ENCODE assay signal across 14 cellular contexts in genomic region chr12:915090-915489, GRCh38. TPM values are rescaled to one million over a fixed set of nuclear protein-coding genes. Genes with fewer than 3 reads are reported as not detected.
A peak's percentile ranks its signal among the peaks of the same experiment; 100 is the strongest.
DNase-seq lines count a peak whose midpoint lies in the region; ATAC-seq and TF ChIP-seq lines count a peak whose summit lies in the region.
"Had no signal": no experiment of that assay in that cellular context is flagged by ENCODE, and none has a peak within 500 bp of the region (broad histone marks: within the 10 kb centered on the region; RNA-seq: fewer than 3 reads in every experiment).

No MANE protein-coding gene starts in this region.

- peaks cover 31% of the 10 kb centered on the region for H3K4me1 Mint-ChIP-seq in activated CD8-positive, alpha-beta T cell treated with anti-CD3 and anti-CD28 coated beads, Interleukin-2, amount 10 ng/mL, durations not matched to agents 7 days and 5 days (ENCODE audit: low read depth)
- peaks cover 13 to 25% (median 14%) of the 10 kb centered on the region in 3 donors for H3K4me1 Mint-ChIP-seq in naive B cell
- H3K4me1 Mint-ChIP-seq in activated T-helper 1 cell treated with anti-CD3 and anti-CD28 coated beads, Interleukin-12 subunit alpha, Interleukin-12 subunit beta, Interleukin-2, Interleukin-4 antibody, amounts not matched to agents 30 ng/mL and 10 ng/mL and 1 ng/mL, durations not matched to agents 14 hours and 24 hours and 36 hours (ENCODE audit: low read depth) = peaks cover 18% of the 10 kb centered on the region

- TF ChIP-seq CTCF in DND-41 (IDR thresholded peaks at IDR 0.05; ENCODE audit: borderline replicate concordance, extremely low read depth, low read length, poor library complexity, severe bottlenecking) (no peak), GM13976 (IDR thresholded peaks at IDR 0.05; ENCODE audit: borderline replicate concordance, control extremely low read depth, extremely low read depth, insufficient read depth, missing control alignments) (no peak)

- H3K27ac ChIP-seq in DND-41 (ENCODE audit: low read length) (peak overlapping the region; percentile 68), HUES64 (ENCODE audit: low read depth, low read length) (peak overlapping the region; percentile 13; the same call in 1 of the 2 replicates)
- H3K27ac ChIP-seq: body of pancreas, thoracic aorta had no signal

- CTCF ChIA-PET in activated CD8-positive, alpha-beta T cell treated with anti-CD3 and anti-CD28 coated beads, Interleukin-2, amount 10 ng/mL, durations not matched to agents 7 days and 5 days (lab: Charles Lee) = interaction anchor here (0.9 to 1.2 kb wide), 3 partner anchors 34 to 178 kb away, joined by 4 read pairs; partner anchors contain the start of gene RAD52

- H3K9me3 Mint-ChIP-seq in activated CD8-positive, alpha-beta T cell treated with anti-CD3 and anti-CD28 coated beads, Interleukin-2, amount 10 ng/mL, durations not matched to agents 7 days and 5 days (ENCODE audit: insufficient read depth) = no peaks in the 10 kb centered on the region
- no peaks in the 10 kb centered on the region for H3K9me3 Mint-ChIP-seq in naive B cell
- no peaks in the 10 kb centered on the region for H3K9me3 Mint-ChIP-seq in activated T-helper 1 cell treated with anti-CD3 and anti-CD28 coated beads, Interleukin-12 subunit alpha, Interleukin-12 subunit beta, Interleukin-2, Interleukin-4 antibody, amounts not matched to agents 30 ng/mL and 10 ng/mL and 1 ng/mL, durations not matched to agents 14 hours and 24 hours and 36 hours

- in situ Hi-C loops in GM13976 (cut with MboI; ENCODE audit: low sequenced_read_pairs, unreplicated experiment) = no loop called here

- POLR2A ChIA-PET in activated CD8-positive, alpha-beta T cell treated with anti-CD3 and anti-CD28 coated beads, Interleukin-2, amount 10 ng/mL, durations not matched to agents 7 days and 5 days (lab: Charles Lee) = interaction anchor here (0.7 to 0.8 kb wide), 2 partner anchors 34 to 160 kb away, joined by 3 to 4 read pairs; partner anchors contain the start of gene RAD52

- H3K27ac Mint-ChIP-seq in activated CD8-positive, alpha-beta T cell treated with anti-CD3 and anti-CD28 coated beads, Interleukin-2, amount 10 ng/mL, durations not matched to agents 7 days and 5 days = peak overlapping the region; percentile 81
- H3K27ac Mint-ChIP-seq in naive B cell = peak overlapping the region in 5 of 6 donors; percentile 7 to 75 (median 70)
- no peak overlapping the region for H3K27ac Mint-ChIP-seq in activated T-helper 1 cell treated with anti-CD3 and anti-CD28 coated beads, Interleukin-12 subunit alpha, Interleukin-12 subunit beta, Interleukin-2, Interleukin-4 antibody, amounts not matched to agents 30 ng/mL and 10 ng/mL and 1 ng/mL, durations not matched to agents 14 hours and 24 hours and 36 hours

- H2AFZ ChIP-seq in DND-41 (ENCODE audit: low read depth, low read length) = no peak overlapping the region

- H3K4me1 ChIP-seq in DND-41 (ENCODE audit: insufficient read depth, low read length) (peaks cover 17% of the 10 kb centered on the region), HUES64 (ENCODE audit: insufficient read depth, low read length) (0 out of 2 replicates have a peak, but pooled peaks cover 5% of the 10 kb centered on the region)
- H3K4me1 ChIP-seq: Caco-2 had no signal

- no peak overlapping the region for H3K4me3 ChIP-seq in DND-41 (ENCODE audit: low read depth in 1 of 2, low read length in 2 of 2)
- H3K4me3 ChIP-seq in HUES64 (ENCODE audit: low read length) = no peak overlapping the region
- H3K4me3 ChIP-seq: body of pancreas, thoracic aorta had no signal

- H4K20me1 ChIP-seq in DND-41 (ENCODE audit: insufficient read depth, low read length) = peaks cover 3% of the 10 kb centered on the region; the same call in 1 of the 2 replicates

- H3K9me3 ChIP-seq in DND-41 (ENCODE audit: insufficient read depth, low read length, severe bottlenecking) (no peaks in the 10 kb centered on the region), HUES64 (ENCODE audit: insufficient read depth, low read depth, low read length) (no peaks in the 10 kb centered on the region)
- H3K9me3 ChIP-seq: body of pancreas, Caco-2, thoracic aorta had no signal

- H3K36me3 ChIP-seq in DND-41 (ENCODE audit: insufficient read depth, low read length) (peaks cover 86% of the 10 kb centered on the region), HUES64 (ENCODE audit: insufficient read depth, low read length) (peaks cover 88% of the 10 kb centered on the region)

- H3K79me2 ChIP-seq in DND-41 (ENCODE audit: insufficient read depth, low read length) = peaks cover 11% of the 10 kb centered on the region; the same call in 1 of the 2 replicates

- H3K4me2 ChIP-seq in DND-41 (ENCODE audit: insufficient read depth, low read length) = no peak overlapping the region

- 71% methylated on average over 4 of the region's 5 CpGs for WGBS in HUES64

- DNase-seq in DND-41 (peak; percentile 22), naive B cell (no peak), NCI-H345 (lab: John Stamatoyannopoulos, UW) (no peak), NCI-H510A treated with DMSO at 0.1 percent for 48 hours (lab: John Stamatoyannopoulos, UW) (no peak), GM13976 (ENCODE audit: low spot score) (no peak)
- peak; percentile 30 for DNase-seq in activated CD8-positive, alpha-beta T cell treated with anti-CD3 and anti-CD28 coated beads, Interleukin-2, amount 10 ng/mL, durations not matched to agents 7 days and 5 days
- no peak for DNase-seq in activated T-helper 1 cell treated with anti-CD3 and anti-CD28 coated beads, Interleukin-12 subunit alpha, Interleukin-12 subunit beta, Interleukin-2, Interleukin-4 antibody, amounts not matched to agents 30 ng/mL and 10 ng/mL and 1 ng/mL, durations not matched to agents 14 hours and 24 hours and 36 hours (ENCODE audit: low spot score)
- DNase-seq: body of pancreas, Caco-2, GOT3, NCI-H1930, retina had no signal

- H3K36me3 Mint-ChIP-seq in activated CD8-positive, alpha-beta T cell treated with anti-CD3 and anti-CD28 coated beads, Interleukin-2, amount 10 ng/mL, durations not matched to agents 7 days and 5 days (ENCODE audit: low read depth) = peaks cover 69% of the 10 kb centered on the region
- peaks cover 0 to 17% of the 10 kb centered on the region in 2 donors for H3K36me3 Mint-ChIP-seq in naive B cell
- peaks cover 33% of the 10 kb centered on the region for H3K36me3 Mint-ChIP-seq in activated T-helper 1 cell treated with anti-CD3 and anti-CD28 coated beads, Interleukin-12 subunit alpha, Interleukin-12 subunit beta, Interleukin-2, Interleukin-4 antibody, amounts not matched to agents 30 ng/mL and 10 ng/mL and 1 ng/mL, durations not matched to agents 14 hours and 24 hours and 36 hours (ENCODE audit: low read depth)

- H3K9ac ChIP-seq in DND-41 (ENCODE audit: low read depth, low read length) (no peak overlapping the region; the same call in 1 of the 2 replicates), HUES64 (ENCODE audit: low read depth, low read length) (no peak overlapping the region)

- no peaks in the 10 kb centered on the region for H3K27me3 ChIP-seq in DND-41 (ENCODE audit: insufficient read depth, low read length, poor library complexity)
- no peaks in the 10 kb centered on the region for H3K27me3 ChIP-seq in HUES64 (ENCODE audit: insufficient read depth, low read length)
- H3K27me3 ChIP-seq: body of pancreas had no signal

- no peak overlapping the region for H3K4me3 Mint-ChIP-seq in activated CD8-positive, alpha-beta T cell treated with anti-CD3 and anti-CD28 coated beads, Interleukin-2, amount 10 ng/mL, durations not matched to agents 7 days and 5 days
- H3K4me3 Mint-ChIP-seq in naive B cell = no peak overlapping the region
- no peak overlapping the region for H3K4me3 Mint-ChIP-seq in activated T-helper 1 cell treated with anti-CD3 and anti-CD28 coated beads, Interleukin-12 subunit alpha, Interleukin-12 subunit beta, Interleukin-2, Interleukin-4 antibody, amounts not matched to agents 30 ng/mL and 10 ng/mL and 1 ng/mL, durations not matched to agents 14 hours and 24 hours and 36 hours

- intact Hi-C loops in activated T-helper 1 cell treated with anti-CD3 and anti-CD28 coated beads, Interleukin-12 subunit alpha, Interleukin-12 subunit beta, Interleukin-2, Interleukin-4 antibody, amounts not matched to agents 30 ng/mL and 10 ng/mL and 1 ng/mL, durations not matched to agents 14 hours and 24 hours and 36 hours (cut with micrococcal nuclease) = no loop called here

- H3K27me3 Mint-ChIP-seq in activated CD8-positive, alpha-beta T cell treated with anti-CD3 and anti-CD28 coated beads, Interleukin-2, amount 10 ng/mL, durations not matched to agents 7 days and 5 days (ENCODE audit: low read depth) = no peaks in the 10 kb centered on the region
- H3K27me3 Mint-ChIP-seq in naive B cell = no peaks in the 10 kb centered on the region
- H3K27me3 Mint-ChIP-seq in activated T-helper 1 cell treated with anti-CD3 and anti-CD28 coated beads, Interleukin-12 subunit alpha, Interleukin-12 subunit beta, Interleukin-2, Interleukin-4 antibody, amounts not matched to agents 30 ng/mL and 10 ng/mL and 1 ng/mL, durations not matched to agents 14 hours and 24 hours and 36 hours (ENCODE audit: insufficient read depth) = no peaks in the 10 kb centered on the region

- ATAC-seq in DND-41 (ENCODE audit: insufficient read depth, low read depth) = peak; percentile 83
- ATAC-seq in activated CD8-positive, alpha-beta T cell treated with anti-CD3 and anti-CD28 coated beads, Interleukin-2, amount 10 ng/mL, durations not matched to agents 7 days and 5 days = peak; percentile 59
- ATAC-seq in naive B cell (ENCODE audit: low read depth in 2 of 2) = peak in 1 of 2 donors; percentile 18
- ATAC-seq: body of pancreas had no signal

RNA-seq across cellular contexts. Expression of gene RAD52, which starts 34.4 kb away (rescaled TPM):
- 9.0 TPM for polyA plus RNA-seq in HUES64 (2013, experiment 1 of 2)
- 12.2 TPM for polyA plus RNA-seq in HUES64 (2013, experiment 2 of 2)
- 10 to 100 TPM; 19.3 to 20.9 TPM for total RNA-seq in activated CD8-positive, alpha-beta T cell treated with anti-CD3 and anti-CD28 coated beads, Interleukin-2, amount 10 ng/mL, durations not matched to agents 7 days and 5 days
- polyA plus RNA-seq in naive B cell (ENCODE audit: low read depth in 6 of 6) = 10 to 100 TPM in 1 of 6 donors, 1 to 10 TPM in 4, under 1 TPM in 1; 0.09 to 13.3 (median 3.0) TPM
- 15.4 and 17.4 TPM in 2 replicates for total RNA-seq in activated T-helper 1 cell treated with anti-CD3 and anti-CD28 coated beads, Interleukin-12 subunit alpha, Interleukin-12 subunit beta, Interleukin-2, Interleukin-4 antibody, amounts not matched to agents 30 ng/mL and 10 ng/mL and 1 ng/mL, durations not matched to agents 14 hours and 24 hours and 36 hours

Comparison
In these comparisons a context has a peak if more than half of its experiments do, and no peak if none do; other contexts are left out.
1. DNase-seq: peak in DND-41 (single experiment) and activated CD8-positive, alpha-beta T cell treated with anti-CD3 and anti-CD28 coated beads, Interleukin-2, amount 10 ng/mL, durations not matched to agents 7 days and 5 days (single experiment); none in naive B cell (single experiment), NCI-H345 (single experiment), NCI-H510A treated with DMSO at 0.1 percent for 48 hours (single experiment), GM13976 (single experiment) and activated T-helper 1 cell treated with anti-CD3 and anti-CD28 coated beads, Interleukin-12 subunit alpha, Interleukin-12 subunit beta, Interleukin-2, Interleukin-4 antibody, amounts not matched to agents 30 ng/mL and 10 ng/mL and 1 ng/mL, durations not matched to agents 14 hours and 24 hours and 36 hours (single experiment).